Comparison of ENCODE assay signal across 8 cellular contexts in the genomic region with DNA sequence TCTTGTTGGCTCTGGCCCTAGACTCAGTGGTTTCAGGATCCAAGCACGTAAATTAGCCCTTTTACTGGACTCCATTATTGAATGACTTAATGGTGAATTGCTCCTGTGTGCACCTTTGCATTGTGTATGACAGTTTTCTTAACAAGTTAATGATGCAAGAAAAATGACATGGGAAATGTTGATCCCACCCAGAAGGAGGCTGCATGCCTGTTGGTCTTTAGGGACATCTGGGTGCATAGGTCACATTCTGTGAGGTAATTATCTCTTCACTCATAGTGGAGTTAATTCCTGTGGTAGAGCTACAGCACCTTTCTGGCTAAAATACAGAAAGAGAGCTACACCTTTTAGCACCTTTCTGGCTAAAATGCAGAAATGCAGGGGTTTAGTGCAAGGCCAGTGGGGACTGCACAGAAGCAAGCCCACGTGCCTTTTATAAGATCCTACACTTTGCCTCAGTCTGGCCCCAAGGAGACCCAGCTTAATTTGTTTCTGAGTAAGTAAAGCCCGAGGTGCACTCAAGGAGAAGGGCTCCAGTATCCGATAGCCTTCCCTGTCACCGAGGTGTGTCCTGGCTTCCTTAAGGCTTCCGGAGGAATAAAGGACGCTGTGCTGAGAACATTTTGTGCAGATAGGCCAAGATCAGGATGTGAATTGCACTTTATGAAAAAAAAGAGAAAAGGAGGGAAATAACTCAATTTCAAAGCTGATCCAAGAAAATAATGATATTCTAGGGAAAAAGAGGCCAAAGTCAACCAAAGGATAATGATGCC. TPM values are rescaled to one million over a fixed set of nuclear protein-coding genes. Genes with fewer than 3 reads are reported as not detected.
"Had no signal": no experiment of that assay in that cellular context is flagged by ENCODE, and none has a peak within 500 bp of the region (broad histone marks: within the 10 kb centered on the region; RNA-seq: fewer than 3 reads in every experiment).

No MANE protein-coding gene starts in this region.

RNA-seq across cellular contexts. Expression of gene CDA, which starts 18.1 kb away (rescaled TPM):
- total RNA-seq: naive thymus-derived CD8-positive, alpha-beta T cell; neural crest cell; occipital lobe; osteocyte; progenitor cell of endocrine pancreas; skeletal muscle tissue; temporal lobe had no signal
- polyA plus RNA-seq: naive thymus-derived CD8-positive, alpha-beta T cell had no signal

RNA-seq across cellular contexts. Expression of gene FAM43B, which starts 54.6 kb away (rescaled TPM):
- total RNA-seq: naive thymus-derived CD8-positive, alpha-beta T cell; pulmonary artery endothelial cell had no signal
- polyA plus RNA-seq: naive thymus-derived CD8-positive, alpha-beta T cell had no signal
